ENCODE assay signal across 19 cellular contexts in genomic region chr9:131038256-131039128, GRCh38. TPM values are rescaled to one million over a fixed set of nuclear protein-coding genes. Genes with fewer than 3 reads are reported as not detected.
DNase-seq lines count a peak whose midpoint lies in the region; ATAC-seq, FAIRE-seq and TF ChIP-seq lines count a peak whose summit lies in the region.
"Had no signal": no experiment of that assay in that cellular context is flagged by ENCODE, and none has a peak within 500 bp of the region (broad histone marks: within the 10 kb centered on the region; RNA-seq: fewer than 3 reads in every experiment).

No MANE protein-coding gene starts in this region.

- no peak overlapping the region for H3K4me3 ChIP-seq in HepG2 (replicated peaks in 1 of 3; ENCODE audit: insufficient read depth in 1 of 3, low read depth in 2 of 3, low read length in 3 of 3)
- no peak overlapping the region for H3K4me3 ChIP-seq in right lobe of liver
- no peak overlapping the region for H3K4me3 ChIP-seq in K562
- no peak overlapping the region for H3K4me3 ChIP-seq in osteoblast (ENCODE audit: insufficient read depth, low read length)

- H3K9me3 ChIP-seq in HepG2 (ENCODE audit: low read length), result no peaks in the 10 kb centered on the region
- H3K9me3 ChIP-seq in right lobe of liver, result no peaks in the 10 kb centered on the region
- H3K9me3 ChIP-seq in K562 (replicated peaks; ENCODE audit: control insufficient read depth, insufficient read depth, low read depth, low read length), result 0 out of 2 replicates have a peak, but pooled peaks cover 2% of the 10 kb centered on the region
- no peaks in the 10 kb centered on the region for H3K9me3 ChIP-seq in osteoblast (ENCODE audit: low read depth, low read length)

- H3K4me1 ChIP-seq in HepG2 (ENCODE audit: insufficient read depth, low read length) (no peaks in the 10 kb centered on the region), right lobe of liver (no peaks in the 10 kb centered on the region), K562 (replicated peaks in 1 of 2; ENCODE audit: control insufficient read depth in 2 of 2, insufficient read depth in 2 of 2, low read length in 2 of 2) (peaks cover 0 to 30% of the 10 kb centered on the region in 2 experiments; a peak in 2 of 5 replicates), osteoblast (ENCODE audit: insufficient read depth, low read length) (no peaks in the 10 kb centered on the region)

- in situ Hi-C loops in HepG2 (cut with HindIII; ENCODE audit: extremely low pct_ligation_motif_present, low pct_unique_long_range_greater_than_20kb), result no loop called here
- in situ Hi-C loops in K562 (cut with MboI), result loop anchor here (10.0 kb wide), 1 partner anchor 334 kb away; no protein-coding TSS in a partner anchor

- no peak overlapping the region for H3K27ac ChIP-seq in HepG2 (ENCODE audit: extremely low read length, insufficient read depth, low read length)
- H3K27ac ChIP-seq in right lobe of liver, result no peak overlapping the region
- no peak overlapping the region for H3K27ac ChIP-seq in K562 (ENCODE audit: extremely low read depth, low read depth, low read length)
- no peak overlapping the region for H3K27ac ChIP-seq in osteoblast (ENCODE audit: low read depth, low read length)

- H3K4me2 ChIP-seq in HepG2 (ENCODE audit: low read depth, low read length) (no peak overlapping the region), K562 (ENCODE audit: insufficient read depth, low read length) (no peak overlapping the region), osteoblast (ENCODE audit: insufficient read depth, low read length) (no peak overlapping the region)

- POLR2A ChIA-PET in HepG2 (lab: Yijun Ruan, JAX), result no interaction called here
- POLR2A ChIA-PET in K562 (lab: Yijun Ruan, JAX), result interaction anchor here (0.5 to 99.3 kb wide), 17 partner anchors 8 to 708 kb away, joined by 3 to 3336 read pairs (median 5); partner anchors contain the start of genes AIF1L and NUP214

- 40% methylated on average over 9 of the region's 19 CpGs for WGBS in HepG2 (ENCODE audit: low lambda C conversion rate)
- WGBS in right lobe of liver (ENCODE audit: insufficient coverage, low coverage, low lambda C conversion rate, missing lambda C conversion rate), result 76% methylated on average over 7 of the region's 19 CpGs
- under 1% methylated on average over 19 of the region's 19 CpGs for WGBS in K562 (ENCODE audit: insufficient coverage, low coverage, missing lambda C conversion rate)

- BruUV-seq in HepG2 (replicated peaks; lab: Mats Ljungman, UMichigan) (no TSS peak), K562 (replicated peaks; lab: Mats Ljungman, UMichigan) (no TSS peak)

- no peak overlapping the region for H3K9ac ChIP-seq in HepG2 (ENCODE audit: insufficient read depth, low read depth, low read length)
- H3K9ac ChIP-seq in K562 (ENCODE audit: insufficient read depth in 1 of 2, low read depth in 2 of 2, low read length in 2 of 2), result peak overlapping the region in 1 of 2 experiments; percentile 27; a peak in 1 of 4 replicates

- H3K36me3 ChIP-seq in HepG2 (replicated peaks in 1 of 2; ENCODE audit: control insufficient read depth in 1 of 2, insufficient read depth in 2 of 2, low read length in 2 of 2) (no peaks in the 10 kb centered on the region), right lobe of liver (no peaks in the 10 kb centered on the region), K562 (ENCODE audit: control insufficient read depth, insufficient read depth, low read length) (no peaks in the 10 kb centered on the region), osteoblast (ENCODE audit: insufficient read depth, low read length) (no peaks in the 10 kb centered on the region)

- H3K9me1 ChIP-seq in K562 (ENCODE audit: control insufficient read depth, insufficient read depth, low read length), result peaks cover 13% of the 10 kb centered on the region

- CTCF ChIA-PET in HepG2 (lab: Yijun Ruan, JAX; ENCODE audit: low intra/inter-chr PET ratio, low total read pairs) (no interaction called here), K562 (lab: Yijun Ruan, JAX; ENCODE audit: low intra/inter-chr PET ratio) (interaction anchor here (0.6 to 0.9 kb wide), 2 partner anchors 9 to 97 kb away, joined by 3 to 5 read pairs; no protein-coding TSS in a partner anchor)

- peaks cover 12 to 86% of the 10 kb centered on the region in 2 experiments; a peak in 4 of 5 replicates for H3K27me3 ChIP-seq in HepG2 (ENCODE audit: control insufficient read depth in 1 of 2, insufficient read depth in 2 of 2, low read length in 2 of 2)
- no peaks in the 10 kb centered on the region for H3K27me3 ChIP-seq in right lobe of liver
- H3K27me3 ChIP-seq in K562 (ENCODE audit: control insufficient read depth in 2 of 2, insufficient read depth in 2 of 2, low read length in 2 of 2), result peaks cover 86 to 98% of the 10 kb centered on the region in 2 experiments
- peaks cover 10% of the 10 kb centered on the region for H3K27me3 ChIP-seq in osteoblast (ENCODE audit: insufficient read depth, low read length)

- no peak for TF ChIP-seq RAD21 in HepG2 (CRISPR knock-in tag; IDR thresholded peaks at IDR 0.05)
- TF ChIP-seq RAD21 in K562 (CRISPR knock-in tag; conservative IDR thresholded peaks at IDR 0.05 in 1 of 2, IDR thresholded peaks at IDR 0.05 in 1 of 2), result no peak

- H3K79me2 ChIP-seq in HepG2 (ENCODE audit: insufficient read depth, low read length) (no peaks in the 10 kb centered on the region), K562 (ENCODE audit: control insufficient read depth, insufficient read depth, low read length) (no peaks in the 10 kb centered on the region), osteoblast (ENCODE audit: insufficient read depth, low read length) (no peaks in the 10 kb centered on the region)

- TF ChIP-seq EP300 in HepG2 (IDR thresholded peaks at IDR 0.05; ENCODE audit: low read depth in 2 of 2, low read length in 2 of 2) (no peak), HepG2 (CRISPR knock-in tag; IDR thresholded peaks at IDR 0.05; ENCODE audit: borderline replicate concordance) (no peak), K562 (IDR thresholded peaks at IDR 0.05; ENCODE audit: low read length) (no peak)

- TF ChIP-seq POLR2A in HepG2 (IDR thresholded peaks at IDR 0.05; ENCODE audit: insufficient read depth in 1 of 2, low read depth in 2 of 2, low read length in 2 of 2), result no peak
- no peak for TF ChIP-seq POLR2A in right lobe of liver (IDR thresholded peaks at IDR 0.05)
- no peak for TF ChIP-seq POLR2A in K562 (conservative IDR thresholded peaks at IDR 0.05)

- no peak for TF ChIP-seq CTCF in HepG2 (CRISPR knock-in tag; IDR thresholded peaks at IDR 0.05)
- no peak for TF ChIP-seq CTCF in right lobe of liver (IDR thresholded peaks at IDR 0.05)
- no peak for TF ChIP-seq CTCF in K562 (IDR thresholded peaks at IDR 0.05 in 2 of 3, conservative IDR thresholded peaks at IDR 0.05 in 1 of 3; ENCODE audit: insufficient read depth in 2 of 3, low read depth in 1 of 3, low read length in 3 of 3)
- no peak for TF ChIP-seq CTCF in osteoblast (IDR thresholded peaks at IDR 0.05; ENCODE audit: extremely low read depth, low read depth, low read length)

- H4K20me1 ChIP-seq in HepG2 (ENCODE audit: insufficient read depth, low read length) (no peaks in the 10 kb centered on the region), K562 (replicated peaks; ENCODE audit: control insufficient read depth, insufficient read depth, low read length) (peaks cover 60% of the 10 kb centered on the region), osteoblast (ENCODE audit: insufficient read depth, low read length) (no peaks in the 10 kb centered on the region)

- ATAC-seq in HepG2 (no peak), right lobe of liver (no peak), K562 (0 out of 3 replicates have a peak, but pooled peaks have one; percentile 1), HG02852 (IDR thresholded peaks at IDR 0.05; ENCODE audit: unreplicated experiment) (no peak)
- ATAC-seq: HCT116, Panc1 had no signal

- intact Hi-C loops in HepG2 (cut with micrococcal nuclease; ENCODE audit: unreplicated experiment) (no loop called here), right lobe of liver (cut with DNase I) (no loop called here), K562 (cut with micrococcal nuclease) (no loop called here)

- no peak overlapping the region for H2AFZ ChIP-seq in HepG2 (ENCODE audit: low read length)
- H2AFZ ChIP-seq in K562 (ENCODE audit: low read depth, low read length), result no peak overlapping the region
- H2AFZ ChIP-seq in osteoblast (ENCODE audit: low read length), result no peak overlapping the region

- DNase-seq in HepG2 (ENCODE audit: low spot score), result no peak
- DNase-seq in right lobe of liver, result no peak
- DNase-seq in K562 (ENCODE audit: extremely low read depth in 1 of 4, low spot score in 3 of 4), result peak in 2 of 4 experiments; percentile 61 to 68
- DNase-seq in osteoblast (ENCODE audit: insufficient read length, low spot score, missing footprints), result peak; percentile 58
- DNase-seq in RCC 7860 (ENCODE audit: low spot score), result no peak
- DNase-seq in NCI-H1105 (lab: John Stamatoyannopoulos, UW), result no peak
- DNase-seq: GF-D8, KBM-7, NCI-H1105 treated with DMSO at 0.1 percent for 48 hours, NCI-H187, NCI-H2107, NCI-H2227 treated with DMSO at 0.1 percent for 48 hours, NCI-H524, SW 1271 had no signal

- FAIRE-seq in HepG2 (lab: Jason Lieb, UNC) (no peak), K562 (lab: Jason Lieb, UNC) (no peak), RCC 7860 (lab: Jason Lieb, UNC) (no peak)
- FAIRE-seq: GM19239 had no signal

RNA-seq across cellular contexts. Expression of gene LAMC3, which starts 29.5 kb away (rescaled TPM):
- total RNA-seq in HepG2 (2016; rRNA removed; fragmentation: Illumina TruSeq; extraction: Trizol) (0.07 TPM in 1 of 2 replicates, not detected in the other), right lobe of liver (10 to 100 TPM in 1 of 6 experiments, 1 to 10 TPM in 5; 2.7 to 14.3 (median 3.7) TPM), K562 (2014; rRNA removed) (not detected in 2 replicates), K562 (2014; rRNA removed; fragmentation: Illumina TruSeq; extraction: Trizol) (not detected in 2 replicates), K562 (2015; rRNA removed; fragmentation: Illumina TruSeq; extraction: Trizol) (not detected in 2 replicates), K562 (2021) (0.09 TPM in 1 of 2 replicates, not detected in the other), osteoblast (under 0.01 TPM in 1 of 2 replicates, not detected in the other)
- not detected in 2 replicates for total RNA-seq in HepG2 (2016; cell fraction: cytosol; rRNA removed; fragmentation: Illumina TruSeq; extraction: Trizol; ENCODE audit: low read depth)
- total RNA-seq in HepG2 (2016; cell fraction: insoluble cytoplasmic fraction; rRNA removed; fragmentation: Illumina TruSeq; extraction: Trizol), result 0.06 TPM in 1 of 2 replicates, not detected in the other
- 0.03 TPM in 1 of 2 replicates, not detected in the other for total RNA-seq in HepG2 (2016; cell fraction: membrane; rRNA removed; fragmentation: Illumina TruSeq; extraction: Trizol)
- 0.12 TPM in 1 of 2 replicates, not detected in the other for total RNA-seq in HepG2 (2016; cell fraction: nucleus; rRNA removed; fragmentation: Illumina TruSeq; extraction: Trizol)
- polyA plus RNA-seq in HepG2 (2011; rRNA removed) (0.57 TPM in 2 replicates), K562 (2011; rRNA removed) (0.05 and 0.10 TPM in 2 replicates), K562 (2014; fragmentation: Illumina TruSeq; extraction: Trizol) (not detected in 2 replicates), K562 (2014; fragmentation: Nextera tagmentation; extraction: Ambion mirVana) (not detected), K562 (2014; rRNA removed) (not detected in 2 replicates)
- polyA plus RNA-seq in HepG2 (2011; cell fraction: cytosol; rRNA removed), result 0.14 and 0.39 TPM in 2 replicates
- polyA plus RNA-seq in HepG2 (2011; cell fraction: nucleus; rRNA removed), result 0.64 and 1.6 TPM in 2 replicates
- 0.33 and 0.35 TPM in 2 replicates for polyA plus RNA-seq in HepG2 (2012)
- polyA plus RNA-seq in HepG2 (2016; cell fraction: cytosol; fragmentation: Illumina TruSeq; extraction: Trizol; ENCODE audit: low read depth), result not detected in 2 replicates
- 0.04 TPM in 1 of 2 replicates, not detected in the other for polyA plus RNA-seq in HepG2 (2016; cell fraction: insoluble cytoplasmic fraction; fragmentation: Illumina TruSeq; extraction: Trizol; ENCODE audit: low read depth)
- polyA plus RNA-seq in HepG2 (2016; cell fraction: membrane; fragmentation: Illumina TruSeq; extraction: Trizol; ENCODE audit: low read depth), result 0.06 TPM in 1 of 2 replicates, not detected in the other
- 0.48 TPM in 1 of 2 replicates, not detected in the other for polyA plus RNA-seq in HepG2 (2016; cell fraction: nucleus; fragmentation: Illumina TruSeq; extraction: Trizol; ENCODE audit: insufficient read depth, low read depth)
- polyA minus RNA-seq in HepG2 (2011; rRNA and poly(A)+ RNA removed; ENCODE audit: low replicate concordance), result 0.24 and 0.58 TPM in 2 replicates
- polyA minus RNA-seq in HepG2 (2011; cell fraction: cytosol; rRNA and poly(A)+ RNA removed), result 0.18 and 0.89 TPM in 2 replicates
- 0.62 TPM in 1 of 2 replicates, not detected in the other for polyA minus RNA-seq in HepG2 (2011; cell fraction: nucleus; rRNA and poly(A)+ RNA removed)
- 0.69 TPM in 1 of 2 replicates, not detected in the other for total RNA-seq in K562 (2011; cell fraction: chromatin; rRNA removed; ENCODE audit: low replicate concordance)
- total RNA-seq in K562 (2011; cell fraction: nucleolus; rRNA removed), result 0.26 and 0.33 TPM in 2 replicates
- total RNA-seq in K562 (2011; cell fraction: nucleoplasm; rRNA removed), result 0.22 TPM in 1 of 2 replicates, not detected in the other
- 0.03 and 0.66 TPM in 2 replicates for polyA plus RNA-seq in K562 (2011; cell fraction: cytosol; rRNA removed)
- 0.04 and 0.20 TPM in 2 replicates for polyA plus RNA-seq in K562 (2011; cell fraction: nucleus; rRNA removed)
- 0.03 and 0.07 TPM in 2 replicates for polyA plus RNA-seq in K562 (2012)
- polyA minus RNA-seq in K562 (2011; rRNA and poly(A)+ RNA removed), result not detected in 2 replicates
- polyA minus RNA-seq in K562 (2011; cell fraction: cytosol; rRNA and poly(A)+ RNA removed), result not detected in 2 replicates
- polyA minus RNA-seq in K562 (2011; cell fraction: nucleus; rRNA and poly(A)+ RNA removed), result 0.27 TPM in 1 of 2 replicates, not detected in the other
- polyA plus RNA-seq: CD14-positive monocyte had no signal

RNA-seq across cellular contexts. Expression of gene AIF1L, which starts 57.8 kb away (rescaled TPM):
- total RNA-seq in HepG2 (2016; rRNA removed; fragmentation: Illumina TruSeq; extraction: Trizol) (36.5 and 42.7 TPM in 2 replicates), right lobe of liver (1 to 10 TPM in 1 of 6 experiments, under 1 TPM in 5; 0.33 to 1.4 (median 0.49) TPM), K562 (2014; rRNA removed) (0.86 and 1.1 TPM in 2 replicates), K562 (2014; rRNA removed; fragmentation: Illumina TruSeq; extraction: Trizol) (1.3 and 1.5 TPM in 2 replicates), K562 (2015; rRNA removed; fragmentation: Illumina TruSeq; extraction: Trizol) (0.68 and 0.76 TPM in 2 replicates), K562 (2021) (1.7 and 2.0 TPM in 2 replicates), osteoblast (under 0.01 TPM in 1 of 2 replicates, not detected in the other)
- 6.6 and 7.0 TPM in 2 replicates for total RNA-seq in HepG2 (2016; cell fraction: cytosol; rRNA removed; fragmentation: Illumina TruSeq; extraction: Trizol; ENCODE audit: low read depth)
- total RNA-seq in HepG2 (2016; cell fraction: insoluble cytoplasmic fraction; rRNA removed; fragmentation: Illumina TruSeq; extraction: Trizol), result 34.7 and 36.0 TPM in 2 replicates
- 23.1 and 24.2 TPM in 2 replicates for total RNA-seq in HepG2 (2016; cell fraction: membrane; rRNA removed; fragmentation: Illumina TruSeq; extraction: Trizol)
- 18.6 and 21.4 TPM in 2 replicates for total RNA-seq in HepG2 (2016; cell fraction: nucleus; rRNA removed; fragmentation: Illumina TruSeq; extraction: Trizol)
- polyA plus RNA-seq in HepG2 (2011; rRNA removed) (12.1 and 12.4 TPM in 2 replicates), K562 (2011; rRNA removed) (5.9 and 9.1 TPM in 2 replicates), K562 (2014; fragmentation: Illumina TruSeq; extraction: Trizol) (2.3 and 2.6 TPM in 2 replicates), K562 (2014; fragmentation: Nextera tagmentation; extraction: Ambion mirVana) (under 1 TPM; 0.34 to 0.77 TPM), K562 (2014; rRNA removed) (1.6 TPM in 2 replicates)
- polyA plus RNA-seq in HepG2 (2011; cell fraction: cytosol; rRNA removed), result 9.1 and 9.5 TPM in 2 replicates
- 9.2 and 9.6 TPM in 2 replicates for polyA plus RNA-seq in HepG2 (2011; cell fraction: nucleus; rRNA removed)
- 9.9 and 10.9 TPM in 2 replicates for polyA plus RNA-seq in HepG2 (2012)
- 12.3 and 14.5 TPM in 2 replicates for polyA plus RNA-seq in HepG2 (2016; cell fraction: cytosol; fragmentation: Illumina TruSeq; extraction: Trizol; ENCODE audit: low read depth)
- 40.5 and 48.2 TPM in 2 replicates for polyA plus RNA-seq in HepG2 (2016; cell fraction: insoluble cytoplasmic fraction; fragmentation: Illumina TruSeq; extraction: Trizol; ENCODE audit: low read depth)
- 21.8 and 26.9 TPM in 2 replicates for polyA plus RNA-seq in HepG2 (2016; cell fraction: membrane; fragmentation: Illumina TruSeq; extraction: Trizol; ENCODE audit: low read depth)
- polyA plus RNA-seq in HepG2 (2016; cell fraction: nucleus; fragmentation: Illumina TruSeq; extraction: Trizol; ENCODE audit: insufficient read depth, low read depth), result 29.8 and 37.4 TPM in 2 replicates
- polyA minus RNA-seq in HepG2 (2011; rRNA and poly(A)+ RNA removed; ENCODE audit: low replicate concordance), result 17.7 and 21.6 TPM in 2 replicates
- 8.5 and 8.7 TPM in 2 replicates for polyA minus RNA-seq in HepG2 (2011; cell fraction: cytosol; rRNA and poly(A)+ RNA removed)
- polyA minus RNA-seq in HepG2 (2011; cell fraction: nucleus; rRNA and poly(A)+ RNA removed), result 5.8 and 6.1 TPM in 2 replicates
- 2.2 and 5.3 TPM in 2 replicates for total RNA-seq in K562 (2011; cell fraction: chromatin; rRNA removed; ENCODE audit: low replicate concordance)
- 2.8 and 4.3 TPM in 2 replicates for total RNA-seq in K562 (2011; cell fraction: nucleolus; rRNA removed)
- 4.3 and 5.2 TPM in 2 replicates for total RNA-seq in K562 (2011; cell fraction: nucleoplasm; rRNA removed)
- polyA plus RNA-seq in K562 (2011; cell fraction: cytosol; rRNA removed), result 4.5 and 4.9 TPM in 2 replicates
- 3.3 and 4.2 TPM in 2 replicates for polyA plus RNA-seq in K562 (2011; cell fraction: nucleus; rRNA removed)
- 2.7 and 2.8 TPM in 2 replicates for polyA plus RNA-seq in K562 (2012)
- polyA minus RNA-seq in K562 (2011; rRNA and poly(A)+ RNA removed), result 6.6 and 8.9 TPM in 2 replicates
- polyA minus RNA-seq in K562 (2011; cell fraction: cytosol; rRNA and poly(A)+ RNA removed), result 1.5 and 4.4 TPM in 2 replicates
- 1.1 and 1.9 TPM in 2 replicates for polyA minus RNA-seq in K562 (2011; cell fraction: nucleus; rRNA and poly(A)+ RNA removed)
- polyA plus RNA-seq: CD14-positive monocyte had no signal

Comparison
In these comparisons a context has a peak if more than half of its experiments do, and no peak if none do; other contexts are left out.
1. Of the 241 proteins assayed by ChIP-seq in both HepG2 and K562: peak only in HepG2: none; only in K562: E2F1 and HMGXB4; in both: none; in neither: 238; mixed calls (peak in some experiments, not most) for 1.